16 cellular contexts compared by ENCODE assay signal in the genomic region with DNA sequence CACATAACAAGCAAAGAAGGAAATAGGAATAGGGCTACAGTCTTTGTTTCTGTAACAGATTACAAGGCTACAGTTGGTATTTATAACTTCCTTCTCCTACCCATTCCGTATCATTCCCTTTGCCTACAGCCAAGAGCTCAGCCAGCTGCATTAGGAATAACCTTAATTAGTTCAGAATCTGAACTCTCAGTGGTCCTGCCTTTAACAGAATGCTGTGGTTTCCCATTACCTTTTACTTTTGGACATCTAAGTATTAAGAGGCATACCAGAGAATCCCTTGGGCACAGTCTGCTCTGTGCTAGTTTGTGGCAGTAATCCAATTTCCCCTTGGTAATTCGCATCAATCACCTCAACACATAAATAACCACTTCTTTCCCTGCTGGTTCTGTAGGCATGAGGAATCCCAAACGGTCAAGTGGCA. TPM values are rescaled to one million over a fixed set of nuclear protein-coding genes. Genes with fewer than 3 reads are reported as not detected.
DNase-seq lines count a peak whose midpoint lies in the region; ATAC-seq, FAIRE-seq and TF ChIP-seq lines count a peak whose summit lies in the region.
"Had no signal": no experiment of that assay in that cellular context is flagged by ENCODE, and none has a peak within 500 bp of the region (broad histone marks: within the 10 kb centered on the region; RNA-seq: fewer than 3 reads in every experiment).

No MANE protein-coding gene starts in this region.

- H3K4me3 Mint-ChIP-seq in chondrocyte (ENCODE audit: unreplicated experiment), result no peak overlapping the region
- H3K4me3 Mint-ChIP-seq: nephron had no signal

- H3K9me3 ChIP-seq in A549, result no peaks in the 10 kb centered on the region
- no peaks in the 10 kb centered on the region for H3K9me3 ChIP-seq in lower lobe of right lung
- H3K9me3 ChIP-seq: vagina had no signal

- H3K4me3 ChIP-seq in A549, result no peak overlapping the region
- H3K4me3 ChIP-seq in lower lobe of right lung, result no peak overlapping the region
- H3K4me3 ChIP-seq: vagina had no signal

- CTCF ChIA-PET in A549 (lab: Yijun Ruan, JAX) (interaction anchor here (0.8 to 1.2 kb wide), 2 partner anchors 11 to 155 kb away, joined by 3 to 5 read pairs; no protein-coding TSS in a partner anchor), HEK293T (lab: Yijun Ruan, JAX) (no interaction called here)

- peaks cover 6% of the 10 kb centered on the region for H3K36me3 Mint-ChIP-seq in chondrocyte (ENCODE audit: low read depth)

- no peak for TF ChIP-seq EP300 in A549 (IDR thresholded peaks at IDR 0.05)

- DNase-seq in A549 (ENCODE audit: low read depth in 1 of 2, low spot score in 1 of 2) (no peak), HEK293T (ENCODE audit: extremely low spot score) (peak; percentile 10), astrocyte of the hippocampus (ENCODE audit: low read depth, low spot score) (peak; percentile 88), left colon (no peak), lower lobe of right lung (no peak), chondrocyte (ENCODE audit: low spot score) (no peak), occipital lobe (lab: John Stamatoyannopoulos, UW) (no peak), urothelium cell line (ENCODE audit: low spot score) (no peak)
- DNase-seq: AML-193, NCI-H510A treated with DMSO at 0.1 percent for 48 hours, SHP77 treated with DMSO at 0.1 percent for 48 hours had no signal

- H3K36me3 ChIP-seq in lower lobe of right lung, result peaks cover 24% of the 10 kb centered on the region

- H3K9me3 Mint-ChIP-seq in chondrocyte (ENCODE audit: low read depth), result no peaks in the 10 kb centered on the region
- H3K9me3 Mint-ChIP-seq: nephron had no signal

- intact Hi-C loops in left colon (cut with DNase I, micrococcal nuclease), result no loop called here
- intact Hi-C loops in lower lobe of right lung (cut with DNase I), result no loop called here

- no peak for FAIRE-seq in A549 (lab: Jason Lieb, UNC)
- FAIRE-seq in urothelium cell line (lab: Jason Lieb, UNC), result no peak
- FAIRE-seq: G401.6 had no signal

- no peaks in the 10 kb centered on the region for H3K27me3 Mint-ChIP-seq in chondrocyte (ENCODE audit: low read depth)

- TF ChIP-seq RAD21 in A549 (conservative IDR thresholded peaks at IDR 0.05 in 1 of 2, IDR thresholded peaks at IDR 0.05 in 1 of 2), result no peak

- peaks cover 17% of the 10 kb centered on the region for H3K4me1 Mint-ChIP-seq in chondrocyte (ENCODE audit: low read depth)

- TF ChIP-seq CTCF in A549 (IDR thresholded peaks at IDR 0.05) (no peak), lower lobe of right lung (IDR thresholded peaks at IDR 0.05) (no peak), chondrocyte (IDR thresholded peaks at IDR 0.05) (no peak)

- 79% methylated on average over 3 of the region's 3 CpGs for WGBS in A549 (ENCODE audit: missing lambda C conversion rate)

- no peak overlapping the region for H3K27ac ChIP-seq in A549
- H3K27ac ChIP-seq in lower lobe of right lung, result no peak overlapping the region
- H3K27ac ChIP-seq: HL-60, vagina had no signal

- no peaks in the 10 kb centered on the region for H3K27me3 ChIP-seq in lower lobe of right lung (ENCODE audit: low read depth)
- H3K27me3 ChIP-seq: vagina had no signal

- POLR2A ChIA-PET in A549 (lab: Yijun Ruan, JAX) (no interaction called here), HEK293T (lab: Yijun Ruan, JAX) (no interaction called here)

- H3K27ac Mint-ChIP-seq in chondrocyte (ENCODE audit: unreplicated experiment), result no peak overlapping the region

- TF ChIP-seq POLR2A in A549 (IDR thresholded peaks at IDR 0.05; ENCODE audit: low read length), result no peak

- ATAC-seq in A549 (peak; percentile 24 to 30; a peak in 2 of 6 replicates), left colon (peak; percentile 90), lower lobe of right lung (no peak)

- H3K4me2 ChIP-seq in A549, result no peak overlapping the region

- H3K4me1 ChIP-seq in A549 (no peaks in the 10 kb centered on the region), lower lobe of right lung (no peaks in the 10 kb centered on the region)
- H3K4me1 ChIP-seq: vagina had no signal

TF ChIP-seq in A549, 52 proteins besides CTCF, POLR2A, EP300 and RAD21 (continues in another document):
- TF ChIP-seq NR3C1 (IDR thresholded peaks at IDR 0.05) (no peak), REST (IDR thresholded peaks at IDR 0.05) (no peak), SREBF2 (IDR thresholded peaks at IDR 0.05) (no peak), CHD4 (IDR thresholded peaks at IDR 0.05; ENCODE audit: borderline replicate concordance) (no peak), RARB (CRISPR knock-in tag; IDR thresholded peaks at IDR 0.05) (no peak), RNF2 (IDR thresholded peaks at IDR 0.05; ENCODE audit: borderline replicate concordance, low read depth) (no peak), HEYL (CRISPR knock-in tag; IDR thresholded peaks at IDR 0.05) (no peak), HES2 (IDR thresholded peaks at IDR 0.05) (no peak), HOXB13 (CRISPR knock-in tag; IDR thresholded peaks at IDR 0.05; ENCODE audit: low read depth) (no peak)

TF ChIP-seq in HEK293T, 16 proteins besides CTCF, POLR2A, EP300 and RAD21:
- TF ChIP-seq TARDBP (IDR thresholded peaks at IDR 0.05) (no peak), BHLHE40 (IDR thresholded peaks at IDR 0.05; ENCODE audit: borderline replicate concordance) (no peak), SP1 (IDR thresholded peaks at IDR 0.05) (no peak), HDGF (IDR thresholded peaks at IDR 0.05; ENCODE audit: borderline replicate concordance) (no peak), LEF1 (IDR thresholded peaks at IDR 0.05; ENCODE audit: borderline replicate concordance) (no peak), ARNT (IDR thresholded peaks at IDR 0.05) (no peak), FOXA1 (IDR thresholded peaks at IDR 0.05) (no peak), NFRKB (IDR thresholded peaks at IDR 0.05) (no peak), CTBP1 (IDR thresholded peaks at IDR 0.05; ENCODE audit: borderline replicate concordance) (no peak), L3MBTL2 (conservative IDR thresholded peaks at IDR 0.05) (no peak)
- TF ChIP-seq, protein P1, sequence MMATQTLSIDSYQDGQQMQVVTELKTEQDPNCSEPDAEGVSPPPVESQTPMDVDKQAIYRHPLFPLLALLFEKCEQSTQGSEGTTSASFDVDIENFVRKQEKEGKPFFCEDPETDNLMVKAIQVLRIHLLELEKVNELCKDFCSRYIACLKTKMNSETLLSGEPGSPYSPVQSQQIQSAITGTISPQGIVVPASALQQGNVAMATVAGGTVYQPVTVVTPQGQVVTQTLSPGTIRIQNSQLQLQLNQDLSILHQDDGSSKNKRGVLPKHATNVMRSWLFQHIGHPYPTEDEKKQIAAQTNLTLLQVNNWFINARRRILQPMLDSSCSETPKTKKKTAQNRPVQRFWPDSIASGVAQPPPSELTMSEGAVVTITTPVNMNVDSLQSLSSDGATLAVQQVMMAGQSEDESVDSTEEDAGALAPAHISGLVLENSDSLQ (IDR thresholded peaks at IDR 0.05), result no peak

RNA-seq across cellular contexts. Expression of gene PKD2L2, which starts 44.2 kb away (rescaled TPM):
- 0.05 TPM in 1 of 2 replicates, not detected in the other for polyA plus RNA-seq in A549 (2011; rRNA removed)
- polyA plus RNA-seq in A549 (2012; cell fraction: cytosol; rRNA removed), result 0.05 TPM in 1 of 2 replicates, not detected in the other
- polyA plus RNA-seq in A549 (2012; cell fraction: nucleus; rRNA removed), result not detected in 2 replicates
- polyA plus RNA-seq in A549 (2017; fragmentation: RNase III; extraction: RNeasy Plus Mini Kit Qiagen cat#74134 plus additional on column Dnase treatment), result 0.04 TPM in 1 of 3 replicates, not detected in the others
- polyA minus RNA-seq in A549 (2011; rRNA and poly(A)+ RNA removed), result not detected in 2 replicates
- not detected for total RNA-seq in left colon
- not detected for total RNA-seq in lower lobe of right lung
- not detected in 3 replicates for total RNA-seq in chondrocyte
- total RNA-seq in occipital lobe, result not detected
- total RNA-seq: MCF 10A, vagina had no signal

Comparison
In these comparisons a context has a peak if more than half of its experiments do, and no peak if none do; other contexts are left out.
1. ATAC-seq: peak in A549 (2 of 2) and left colon (single experiment); none in lower lobe of right lung (0 of 2).
2. DNase-seq: peak in HEK293T (single experiment) and astrocyte of the hippocampus (single experiment); none in A549 (0 of 2), left colon (0 of 2), lower lobe of right lung (single experiment), chondrocyte (single experiment), occipital lobe (single experiment) and urothelium cell line (single experiment).